In the genomic region with DNA sequence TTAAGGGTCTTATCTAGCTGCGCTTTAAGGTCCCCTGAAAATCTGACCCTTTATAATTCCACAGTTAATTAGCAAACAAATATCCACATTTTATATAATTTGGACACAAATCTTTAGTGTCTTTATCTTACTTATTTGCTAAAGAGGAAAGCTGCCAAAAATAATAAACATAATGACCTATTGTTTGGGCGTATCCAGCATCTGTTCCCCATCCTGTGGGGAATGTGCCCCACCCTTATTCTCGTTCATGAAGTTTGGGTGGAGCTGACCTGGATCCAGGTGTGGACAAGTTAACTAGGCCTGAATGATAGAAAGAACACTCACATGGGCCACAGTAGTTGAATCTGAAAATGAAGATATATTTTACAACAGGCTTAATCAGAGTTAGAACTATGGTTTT, we compare ENCODE assay signal across 20 cellular contexts.
"Had no signal": no experiment of that assay in that cellular context is flagged by ENCODE, and none has a peak within 500 bp of the region (broad histone marks: within the 10 kb centered on the region; RNA-seq: fewer than 3 reads in every experiment).

No MANE protein-coding gene starts in this region.

- H3K27ac ChIP-seq: adrenal gland, cardiac muscle cell, ovary, right lobe of liver, stomach had no signal

- H3K27ac Mint-ChIP-seq: activated CD4-positive, alpha-beta T cell treated with anti-CD3 and anti-CD28 coated beads for 36 hours; activated naive CD4-positive, alpha-beta T cell treated with anti-CD3 and anti-CD28 coated beads, Interleukin-2, amount 50 U/mL, for 72 hours; activated T-helper 1 cell treated with anti-CD3 and anti-CD28 coated beads, Interleukin-12 subunit alpha, Interleukin-12 subunit beta, Interleukin-2, Interleukin-4 antibody, amounts not matched to agents 30 ng/mL and 10 ng/mL and 1 ng/mL, durations not matched to agents 14 hours and 24 hours and 36 hours; naive thymus-derived CD8-positive, alpha-beta T cell; stimulated activated effector memory CD8-positive, alpha-beta T cell treated with anti-CD3 and anti-CD28 coated beads, Interleukin-12 subunit alpha, Interleukin-12 subunit beta, amount 100 ng/mL, for 72 hours; type B pancreatic cell; WTC11 had no signal

- DNase-seq: activated CD4-positive, alpha-beta T cell treated with anti-CD3 and anti-CD28 coated beads for 36 hours; activated CD4-positive, alpha-beta T cell treated with anti-CD3 and anti-CD28 coated beads, Interleukin-2, amount 50 U/mL, for 48 hours; activated gamma-delta T cell treated with Interleukin-2 at 50 U/mL for 16 hours; activated T-cell treated with anti-CD3 and anti-CD28 coated beads for 4 hours; adrenal gland; effector memory CD4-positive, alpha-beta T cell; foreskin melanocyte; kidney; mesenchymal stem cell; naive thymus-derived CD8-positive, alpha-beta T cell; ovary; right lobe of liver; stimulated activated CD4-positive, alpha-beta T cell treated with anti-CD3 and anti-CD28 coated beads, Interleukin-4, amount 100 ng/mL, for 24 hours; stomach had no signal

- H3K27me3 Mint-ChIP-seq: activated CD4-positive, alpha-beta T cell treated with anti-CD3 and anti-CD28 coated beads for 36 hours; naive thymus-derived CD8-positive, alpha-beta T cell; type B pancreatic cell had no signal

- H3K4me3 ChIP-seq: adrenal gland, cardiac muscle cell, ovary, right lobe of liver, stomach had no signal

- H3K36me3 Mint-ChIP-seq: activated naive CD4-positive, alpha-beta T cell treated with anti-CD3 and anti-CD28 coated beads, Interleukin-2, amount 50 U/mL, for 72 hours; naive thymus-derived CD8-positive, alpha-beta T cell; stimulated activated effector memory CD8-positive, alpha-beta T cell treated with anti-CD3 and anti-CD28 coated beads, Interleukin-12 subunit alpha, Interleukin-12 subunit beta, amount 100 ng/mL, for 72 hours; type B pancreatic cell; WTC11 had no signal

- H3K4me1 ChIP-seq: right lobe of liver, stomach had no signal

- H3K4me1 Mint-ChIP-seq: activated CD4-positive, alpha-beta T cell treated with anti-CD3 and anti-CD28 coated beads for 36 hours; naive thymus-derived CD8-positive, alpha-beta T cell; stimulated activated effector memory CD8-positive, alpha-beta T cell treated with anti-CD3 and anti-CD28 coated beads, Interleukin-12 subunit alpha, Interleukin-12 subunit beta, amount 100 ng/mL, for 72 hours had no signal

- H3K4me3 Mint-ChIP-seq: activated CD4-positive, alpha-beta T cell treated with anti-CD3 and anti-CD28 coated beads for 36 hours; activated T-helper 1 cell treated with anti-CD3 and anti-CD28 coated beads, Interleukin-12 subunit alpha, Interleukin-12 subunit beta, Interleukin-2, Interleukin-4 antibody, amounts not matched to agents 30 ng/mL and 10 ng/mL and 1 ng/mL, durations not matched to agents 14 hours and 24 hours and 36 hours; naive thymus-derived CD8-positive, alpha-beta T cell; stimulated activated effector memory CD8-positive, alpha-beta T cell treated with anti-CD3 and anti-CD28 coated beads, Interleukin-12 subunit alpha, Interleukin-12 subunit beta, amount 100 ng/mL, for 72 hours; type B pancreatic cell; WTC11 had no signal

- H3K9me3 Mint-ChIP-seq: activated naive CD4-positive, alpha-beta T cell treated with anti-CD3 and anti-CD28 coated beads, Interleukin-2, amount 50 U/mL, for 72 hours; activated T-helper 1 cell treated with anti-CD3 and anti-CD28 coated beads, Interleukin-12 subunit alpha, Interleukin-12 subunit beta, Interleukin-2, Interleukin-4 antibody, amounts not matched to agents 30 ng/mL and 10 ng/mL and 1 ng/mL, durations not matched to agents 14 hours and 24 hours and 36 hours; stimulated activated effector memory CD8-positive, alpha-beta T cell treated with anti-CD3 and anti-CD28 coated beads, Interleukin-12 subunit alpha, Interleukin-12 subunit beta, amount 100 ng/mL, for 72 hours; type B pancreatic cell; WTC11 had no signal

- H3K36me3 ChIP-seq: adrenal gland, cardiac muscle cell, ovary, right lobe of liver, stomach had no signal

- H3K9me3 ChIP-seq: adrenal gland, right lobe of liver, stomach had no signal

- ATAC-seq: activated CD4-positive, alpha-beta T cell treated with anti-CD3 and anti-CD28 coated beads for 36 hours; activated naive CD4-positive, alpha-beta T cell treated with anti-CD3 and anti-CD28 coated beads, Interleukin-2, amount 50 U/mL, for 72 hours; naive thymus-derived CD8-positive, alpha-beta T cell; stimulated activated effector memory CD8-positive, alpha-beta T cell treated with anti-CD3 and anti-CD28 coated beads, Interleukin-12 subunit alpha, Interleukin-12 subunit beta, amount 100 ng/mL, for 72 hours; WTC11 had no signal
